Comparison of ENCODE assay signal across 11 cellular contexts in genomic region chr3:188212308-188212969, GRCh38. TPM values are rescaled to one million over a fixed set of nuclear protein-coding genes. Genes with fewer than 3 reads are reported as not detected.
A peak's percentile ranks its signal among the peaks of the same experiment; 100 is the strongest.
DNase-seq lines count a peak whose midpoint lies in the region; ATAC-seq and TF ChIP-seq lines count a peak whose summit lies in the region.
"Had no signal": no experiment of that assay in that cellular context is flagged by ENCODE, and none has a peak within 500 bp of the region (broad histone marks: within the 10 kb centered on the region; RNA-seq: fewer than 3 reads in every experiment).

No MANE protein-coding gene starts in this region.

- H3K79me1 ChIP-seq in trophoblast cell (ENCODE audit: low read length): peaks cover 17% of the 10 kb centered on the region

- H3K27ac ChIP-seq in Peyer's patch (peak overlapping the region; percentile 57 to 87 (median 70)), gastroesophageal sphincter (peak overlapping the region; percentile 87 to 100 (median 94)), trophoblast cell (ENCODE audit: low read depth, low read length) (peak overlapping the region; percentile 67)
- H3K27ac ChIP-seq: HL-60 had no signal

- H3K23ac ChIP-seq in trophoblast cell (ENCODE audit: low read length): no peak overlapping the region

- peak overlapping the region; percentile 33 for H2BK12ac ChIP-seq in trophoblast cell (ENCODE audit: low read length)

- H4K12ac ChIP-seq in trophoblast cell (ENCODE audit: low read depth, low read length): peak overlapping the region; percentile 63

- H3K36me3 ChIP-seq in Peyer's patch (peaks cover 0 to 4% (median 0%) of the 10 kb centered on the region in 3 donors), gastroesophageal sphincter (peaks cover 0 to 9% of the 10 kb centered on the region in 2 donors), trophoblast cell (ENCODE audit: control insufficient read depth in 1 of 2, insufficient read depth in 2 of 2, low read length in 2 of 2) (no peaks in the 10 kb centered on the region)

- H4K91ac ChIP-seq in trophoblast cell (ENCODE audit: low read depth, low read length): peak overlapping the region; percentile 96

- no peaks in the 10 kb centered on the region for H3K27me3 ChIP-seq in Peyer's patch
- no peaks in the 10 kb centered on the region for H3K27me3 ChIP-seq in gastroesophageal sphincter
- no peaks in the 10 kb centered on the region for H3K27me3 ChIP-seq in trophoblast cell (ENCODE audit: insufficient read depth, low read length)

- H3K9me3 ChIP-seq in Peyer's patch: no peaks in the 10 kb centered on the region
- no peaks in the 10 kb centered on the region for H3K9me3 ChIP-seq in gastroesophageal sphincter
- H3K9me3 ChIP-seq in trophoblast cell (ENCODE audit: insufficient read depth, low read depth, low read length): no peaks in the 10 kb centered on the region

- TF ChIP-seq POLR2A in Peyer's patch (IDR thresholded peaks at IDR 0.05) (no peak), gastroesophageal sphincter (IDR thresholded peaks at IDR 0.05) (peak; percentile 72 to 82)

- H2AFZ ChIP-seq in trophoblast cell (ENCODE audit: insufficient read depth, low read length, poor library complexity): peak overlapping the region; percentile 62

- peak; percentile 14 for TF ChIP-seq EP300 in gastroesophageal sphincter (IDR thresholded peaks at IDR 0.05)

- H2AK5ac ChIP-seq in trophoblast cell (ENCODE audit: low read length): peak overlapping the region; percentile 91

- H3K79me2 ChIP-seq in trophoblast cell (ENCODE audit: control insufficient read depth, insufficient read depth, low read length, poor library complexity): peaks cover 2% of the 10 kb centered on the region

- H3K4me3 ChIP-seq in AG10803 (ENCODE audit: low read length): peak overlapping the region; percentile 28
- peak overlapping the region in 2 of 4 donors; percentile 26 to 36 for H3K4me3 ChIP-seq in Peyer's patch
- peak overlapping the region; percentile 51 to 86 for H3K4me3 ChIP-seq in gastroesophageal sphincter
- H3K4me3 ChIP-seq in trophoblast cell (ENCODE audit: low read depth, low read length): no peak overlapping the region

- peak overlapping the region; percentile 84 for H2BK5ac ChIP-seq in trophoblast cell (ENCODE audit: low read depth, low read length, poor library complexity)

- H3K18ac ChIP-seq in trophoblast cell (ENCODE audit: low read length): peak overlapping the region; percentile 87

- peak overlapping the region; percentile 71 for H3K4ac ChIP-seq in trophoblast cell (ENCODE audit: low read depth, low read length)

- H4K8ac ChIP-seq in trophoblast cell (ENCODE audit: low read depth, low read length): peak overlapping the region; percentile 86

- WGBS in gastroesophageal sphincter (ENCODE audit: low coverage in 1 of 2), 2 donors: 24 to 48% methylated on average over 4 to 7 of the region's 9 CpGs
- WGBS in trophoblast cell (ENCODE audit: extremely low coverage, insufficient coverage, insufficient read length): no CpG with 5 or more reads among the region's 9 CpGs

- H3K4me1 ChIP-seq in Peyer's patch: peaks cover 0 to 44% (median 3%) of the 10 kb centered on the region in 4 donors
- peaks cover 0 to 58% (median 16%) of the 10 kb centered on the region in 3 donors for H3K4me1 ChIP-seq in gastroesophageal sphincter
- H3K4me1 ChIP-seq in trophoblast cell (ENCODE audit: control insufficient read depth in 1 of 2, insufficient read depth in 2 of 2, low read length in 2 of 2): peaks cover 17 to 33% of the 10 kb centered on the region in 2 experiments

- DNase-seq in AG10803 (ENCODE audit: low read depth) (peak; percentile 79), Peyer's patch (no peak), trophoblast cell (no peak), SKM-1 treated with dmso at 0.1 percent for 144 hours (lab: John Stamatoyannopoulos, UW; ENCODE audit: unreplicated experiment) (no peak), SK-N-DZ (ENCODE audit: low spot score) (no peak), GOT3 (lab: John Stamatoyannopoulos, UW) (no peak), NCI-H187 (lab: John Stamatoyannopoulos, UW) (no peak)
- DNase-seq: anterior cingulate cortex, NCI-H524 treated with DMSO at 0.1 percent for 48 hours had no signal

- peak overlapping the region; percentile 94 for H3K14ac ChIP-seq in trophoblast cell (ENCODE audit: low read length)

- TF ChIP-seq CTCF in AG10803 (conservative IDR thresholded peaks at IDR 0.05; ENCODE audit: low read length) (no peak), Peyer's patch (IDR thresholded peaks at IDR 0.05) (no peak), gastroesophageal sphincter (IDR thresholded peaks at IDR 0.05) (no peak)

- H3K9ac ChIP-seq in trophoblast cell (ENCODE audit: low read length): no peak overlapping the region

- peak overlapping the region; percentile 90 for H2BK120ac ChIP-seq in trophoblast cell (ENCODE audit: insufficient read depth, low read length, poor library complexity)

- no peak overlapping the region for H3K4me2 ChIP-seq in trophoblast cell (ENCODE audit: low read length)

- ATAC-seq in gastroesophageal sphincter: peak; percentile 80

RNA-seq across cellular contexts. Expression of gene LPP, which starts 58.5 kb away (rescaled TPM):
- total RNA-seq in Peyer's patch (100 to 1,000 TPM; 109 to 170 (median 132) TPM), gastroesophageal sphincter (1,000 to 10,000 TPM; 1,243 to 2,297 (median 2,164) TPM)
- 29.2 and 30.6 TPM in 2 replicates for polyA plus RNA-seq in trophoblast cell (2013)
- polyA plus RNA-seq in SK-N-DZ (2014; cell fraction: cytosol; rRNA removed): 2.2 and 3.2 TPM in 2 replicates
- 1.9 and 2.6 TPM in 2 replicates for polyA plus RNA-seq in SK-N-DZ (2014; cell fraction: nucleus; rRNA removed)

Comparison
In these comparisons a context has a peak if more than half of its experiments do, and no peak if none do; other contexts are left out.
1. POLR2A ChIP-seq: peak in gastroesophageal sphincter (2 of 2); none in Peyer's patch (0 of 2).
2. RNA of gene LPP, which starts 58.5 kb away (total RNA-seq): 1,243 to 2,297 TPM in gastroesophageal sphincter; 109 to 170 TPM in Peyer's patch; every median in the first group is over 4 times any median in the second.
3. Peak in every context shown above with its lines, with median percentiles within 50 percentile points of each other: H3K27ac ChIP-seq.